ENCODE assay signal across 12 cellular contexts in genomic region chr15:57505056-57505713, GRCh38.
DNase-seq lines count a peak whose midpoint lies in the region; ATAC-seq and TF ChIP-seq lines count a peak whose summit lies in the region.
"Had no signal": no experiment of that assay in that cellular context is flagged by ENCODE, and none has a peak within 500 bp of the region (broad histone marks: within the 10 kb centered on the region; RNA-seq: fewer than 3 reads in every experiment).

No MANE protein-coding gene starts in this region.

- no peaks in the 10 kb centered on the region for H3K9me3 Mint-ChIP-seq in stimulated activated naive CD8-positive, alpha-beta T cell treated with anti-CD3 and anti-CD28 coated beads, Interleukin-15, amount 100 ng/mL, for 72 hours
- H3K9me3 Mint-ChIP-seq in activated T-helper 2 cell treated with anti-CD3 and anti-CD28 coated beads, Interferon-gamma antibody, Interleukin-2, Interleukin-4, amounts not matched to agents 10 μg/mL and 5 μg/mL and 100 μg/mL, durations not matched to agents 14 hours and 24 hours and 36 hours = no peaks in the 10 kb centered on the region
- H3K9me3 Mint-ChIP-seq: activated B cell treated with CpG ODN at 0.5 μM for 24 hours; activated T-cell treated with anti-CD3 and anti-CD28 coated beads, Interleukin-2, amount 50 U/mL, for 24 hours had no signal

- TF ChIP-seq POLR2A in suprapubic skin (IDR thresholded peaks at IDR 0.05) = no peak

- H3K36me3 ChIP-seq in brain microvascular endothelial cell (replicated peaks) (no peaks in the 10 kb centered on the region), suprapubic skin (no peaks in the 10 kb centered on the region)

- no peak overlapping the region for H3K27ac Mint-ChIP-seq in stimulated activated naive CD8-positive, alpha-beta T cell treated with anti-CD3 and anti-CD28 coated beads, Interleukin-15, amount 100 ng/mL, for 72 hours
- no peak overlapping the region for H3K27ac Mint-ChIP-seq in activated T-helper 2 cell treated with anti-CD3 and anti-CD28 coated beads, Interferon-gamma antibody, Interleukin-2, Interleukin-4, amounts not matched to agents 10 μg/mL and 5 μg/mL and 100 μg/mL, durations not matched to agents 14 hours and 24 hours and 36 hours
- H3K27ac Mint-ChIP-seq: activated B cell treated with CpG ODN at 0.5 μM for 24 hours; activated T-cell treated with anti-CD3 and anti-CD28 coated beads, Interleukin-2, amount 50 U/mL, for 24 hours had no signal

- no peaks in the 10 kb centered on the region for H3K4me1 Mint-ChIP-seq in stimulated activated naive CD8-positive, alpha-beta T cell treated with anti-CD3 and anti-CD28 coated beads, Interleukin-15, amount 100 ng/mL, for 72 hours
- H3K4me1 Mint-ChIP-seq in activated T-helper 2 cell treated with anti-CD3 and anti-CD28 coated beads, Interferon-gamma antibody, Interleukin-2, Interleukin-4, amounts not matched to agents 10 μg/mL and 5 μg/mL and 100 μg/mL, durations not matched to agents 14 hours and 24 hours and 36 hours (ENCODE audit: low read depth) = no peaks in the 10 kb centered on the region

- H3K36me3 Mint-ChIP-seq in activated T-helper 2 cell treated with anti-CD3 and anti-CD28 coated beads, Interferon-gamma antibody, Interleukin-2, Interleukin-4, amounts not matched to agents 10 μg/mL and 5 μg/mL and 100 μg/mL, durations not matched to agents 14 hours and 24 hours and 36 hours (ENCODE audit: low read depth) = no peaks in the 10 kb centered on the region

- in situ Hi-C loops in brain microvascular endothelial cell (cut with HindIII; ENCODE audit: low pct_ligation_motif_present, low sequenced_read_pairs) = loop anchor here (25.0 kb wide), 1 partner anchor 168 kb away; no protein-coding TSS in a partner anchor

- H3K27me3 Mint-ChIP-seq in stimulated activated naive CD8-positive, alpha-beta T cell treated with anti-CD3 and anti-CD28 coated beads, Interleukin-15, amount 100 ng/mL, for 72 hours = no peaks in the 10 kb centered on the region
- peaks cover 2% of the 10 kb centered on the region for H3K27me3 Mint-ChIP-seq in activated T-helper 2 cell treated with anti-CD3 and anti-CD28 coated beads, Interferon-gamma antibody, Interleukin-2, Interleukin-4, amounts not matched to agents 10 μg/mL and 5 μg/mL and 100 μg/mL, durations not matched to agents 14 hours and 24 hours and 36 hours (ENCODE audit: low read depth)
- H3K27me3 Mint-ChIP-seq: activated B cell treated with CpG ODN at 0.5 μM for 24 hours; activated T-cell treated with anti-CD3 and anti-CD28 coated beads, Interleukin-2, amount 50 U/mL, for 24 hours had no signal

- no peak overlapping the region for H3K4me3 Mint-ChIP-seq in stimulated activated naive CD8-positive, alpha-beta T cell treated with anti-CD3 and anti-CD28 coated beads, Interleukin-15, amount 100 ng/mL, for 72 hours
- no peak overlapping the region for H3K4me3 Mint-ChIP-seq in activated T-helper 2 cell treated with anti-CD3 and anti-CD28 coated beads, Interferon-gamma antibody, Interleukin-2, Interleukin-4, amounts not matched to agents 10 μg/mL and 5 μg/mL and 100 μg/mL, durations not matched to agents 14 hours and 24 hours and 36 hours (ENCODE audit: low read depth)
- H3K4me3 Mint-ChIP-seq: activated B cell treated with CpG ODN at 0.5 μM for 24 hours; activated T-cell treated with anti-CD3 and anti-CD28 coated beads, Interleukin-2, amount 50 U/mL, for 24 hours had no signal

- H3K4me1 ChIP-seq in suprapubic skin = peaks cover 79% of the 10 kb centered on the region

- ATAC-seq in left colon (peak; percentile 67), HG03175 (IDR thresholded peaks at IDR 0.05; ENCODE audit: unreplicated experiment) (no peak)
- ATAC-seq in stimulated activated naive CD8-positive, alpha-beta T cell treated with anti-CD3 and anti-CD28 coated beads, Interleukin-15, amount 100 ng/mL, for 72 hours = no peak

- peak overlapping the region; percentile 85 for H3K27ac ChIP-seq in brain microvascular endothelial cell
- peak overlapping the region; percentile 91 for H3K27ac ChIP-seq in suprapubic skin

- no peaks in the 10 kb centered on the region for H3K9me3 ChIP-seq in suprapubic skin

- DNase-seq in HPDE6-E6E7 (ENCODE audit: extremely low spot score) (peak; percentile 57), brain microvascular endothelial cell (peak; percentile 34), left colon (peak; percentile 35 to 43), suprapubic skin (ENCODE audit: low spot score in 2 of 2) (no peak), hepatic stellate cell (ENCODE audit: low spot score) (no peak)
- no peak for DNase-seq in stimulated activated naive CD8-positive, alpha-beta T cell treated with anti-CD3 and anti-CD28 coated beads, Interleukin-15, amount 100 ng/mL, for 72 hours
- no peak for DNase-seq in activated T-helper 2 cell treated with anti-CD3 and anti-CD28 coated beads, Interferon-gamma antibody, Interleukin-2, Interleukin-4, amounts not matched to agents 10 μg/mL and 5 μg/mL and 100 μg/mL, durations not matched to agents 14 hours and 24 hours and 36 hours (ENCODE audit: low spot score)
- DNase-seq: activated B cell treated with CpG ODN at 0.5 μM for 24 hours; activated T-cell treated with anti-CD3 and anti-CD28 coated beads, Interleukin-2, amount 50 U/mL, for 24 hours; NCI-H2081; stimulated activated naive CD4-positive, alpha-beta T cell treated with Interleukin-2 at 50 U/mL for 16 hours had no signal

- TF ChIP-seq EP300 in suprapubic skin (IDR thresholded peaks at IDR 0.05) = no peak

- 68% methylated on average over 10 of the region's 10 CpGs for WGBS in suprapubic skin

- TF ChIP-seq CTCF in brain microvascular endothelial cell (IDR thresholded peaks at IDR 0.05; ENCODE audit: low read depth, low read length, missing control alignments) (no peak), suprapubic skin (IDR thresholded peaks at IDR 0.05) (no peak)

- H3K4me3 ChIP-seq in brain microvascular endothelial cell (ENCODE audit: low read depth, low read length) (no peak overlapping the region), suprapubic skin (no peak overlapping the region)

- H3K27me3 ChIP-seq in brain microvascular endothelial cell (replicated peaks) (no peaks in the 10 kb centered on the region), suprapubic skin (no peaks in the 10 kb centered on the region)

- intact Hi-C loops in left colon (cut with DNase I, micrococcal nuclease) = no loop called here
- intact Hi-C loops in activated T-helper 2 cell treated with anti-CD3 and anti-CD28 coated beads, Interferon-gamma antibody, Interleukin-2, Interleukin-4, amounts not matched to agents 10 μg/mL and 5 μg/mL and 100 μg/mL, durations not matched to agents 14 hours and 24 hours and 36 hours (cut with micrococcal nuclease) = no loop called here

Comparison
In these comparisons a context has a peak if more than half of its experiments do, and no peak if none do; other contexts are left out.
1. DNase-seq: peak in HPDE6-E6E7 (single experiment), brain microvascular endothelial cell (single experiment) and left colon (2 of 2); none in suprapubic skin (0 of 2), hepatic stellate cell (single experiment), stimulated activated naive CD8-positive, alpha-beta T cell treated with anti-CD3 and anti-CD28 coated beads, Interleukin-15, amount 100 ng/mL, for 72 hours (0 of 2) and activated T-helper 2 cell treated with anti-CD3 and anti-CD28 coated beads, Interferon-gamma antibody, Interleukin-2, Interleukin-4, amounts not matched to agents 10 μg/mL and 5 μg/mL and 100 μg/mL, durations not matched to agents 14 hours and 24 hours and 36 hours (single experiment).